Comparison of ENCODE assay signal across 2 cellular contexts in the genomic region with DNA sequence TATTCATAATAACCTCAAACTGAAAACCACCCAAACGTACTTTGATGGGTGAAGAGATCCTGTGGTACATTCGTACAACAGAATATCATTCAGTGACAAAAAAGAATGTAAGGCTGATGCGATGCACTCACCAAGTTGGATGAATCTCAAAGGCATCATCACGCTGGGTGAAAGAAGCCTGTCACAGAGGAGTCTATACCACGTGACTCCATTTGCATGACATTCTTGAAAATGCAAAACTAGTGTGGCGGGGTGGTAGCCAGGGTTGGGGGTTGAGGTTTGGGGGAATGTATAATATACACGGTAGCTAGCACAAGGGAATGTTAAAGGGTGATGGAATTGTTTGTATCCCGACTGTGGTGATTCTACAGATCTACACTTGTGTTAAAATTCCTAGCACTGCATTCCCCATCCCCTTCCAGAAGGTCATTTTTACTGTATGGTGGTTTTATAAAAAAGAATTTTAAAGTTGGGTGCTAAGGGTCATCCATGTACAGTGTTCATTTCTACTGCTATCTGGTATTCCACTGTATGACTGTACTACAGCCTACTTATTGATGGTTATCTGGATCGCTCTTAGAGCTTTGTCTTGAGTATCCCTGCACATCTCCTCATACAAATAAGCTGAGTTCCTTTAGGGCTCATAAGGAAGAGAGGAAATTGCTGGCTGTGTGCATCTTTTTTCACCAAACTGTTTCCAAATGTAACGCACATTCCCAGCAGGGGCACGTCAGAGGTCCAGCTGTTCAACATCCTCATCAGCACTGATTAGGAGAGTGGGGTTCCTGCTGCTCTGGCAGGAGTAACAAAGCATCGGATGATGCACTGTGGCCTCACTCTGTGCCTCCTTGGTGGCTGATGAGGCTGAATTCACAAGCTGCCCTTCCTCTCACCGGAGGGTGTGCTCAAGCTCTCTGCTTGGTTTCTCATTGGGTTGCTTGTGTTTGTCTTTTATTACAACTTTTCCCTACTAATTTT.
TF ChIP-seq lines count a peak whose summit lies in the region.

No MANE protein-coding gene starts in this region.

TF ChIP-seq in HEK293, 187 proteins besides CTCF, POLR2A, EP300 and RAD21:
- TF ChIP-seq ZIC2 (tag by site-specific recombination; IDR thresholded peaks at IDR 0.05), result peak; percentile 90
- TF ChIP-seq ZNF2 (tag by site-specific recombination; IDR thresholded peaks at IDR 0.05), result no peak

TF ChIP-seq in GM12878, 131 proteins besides CTCF, POLR2A, EP300 and RAD21:
- TF ChIP-seq, protein P1, sequence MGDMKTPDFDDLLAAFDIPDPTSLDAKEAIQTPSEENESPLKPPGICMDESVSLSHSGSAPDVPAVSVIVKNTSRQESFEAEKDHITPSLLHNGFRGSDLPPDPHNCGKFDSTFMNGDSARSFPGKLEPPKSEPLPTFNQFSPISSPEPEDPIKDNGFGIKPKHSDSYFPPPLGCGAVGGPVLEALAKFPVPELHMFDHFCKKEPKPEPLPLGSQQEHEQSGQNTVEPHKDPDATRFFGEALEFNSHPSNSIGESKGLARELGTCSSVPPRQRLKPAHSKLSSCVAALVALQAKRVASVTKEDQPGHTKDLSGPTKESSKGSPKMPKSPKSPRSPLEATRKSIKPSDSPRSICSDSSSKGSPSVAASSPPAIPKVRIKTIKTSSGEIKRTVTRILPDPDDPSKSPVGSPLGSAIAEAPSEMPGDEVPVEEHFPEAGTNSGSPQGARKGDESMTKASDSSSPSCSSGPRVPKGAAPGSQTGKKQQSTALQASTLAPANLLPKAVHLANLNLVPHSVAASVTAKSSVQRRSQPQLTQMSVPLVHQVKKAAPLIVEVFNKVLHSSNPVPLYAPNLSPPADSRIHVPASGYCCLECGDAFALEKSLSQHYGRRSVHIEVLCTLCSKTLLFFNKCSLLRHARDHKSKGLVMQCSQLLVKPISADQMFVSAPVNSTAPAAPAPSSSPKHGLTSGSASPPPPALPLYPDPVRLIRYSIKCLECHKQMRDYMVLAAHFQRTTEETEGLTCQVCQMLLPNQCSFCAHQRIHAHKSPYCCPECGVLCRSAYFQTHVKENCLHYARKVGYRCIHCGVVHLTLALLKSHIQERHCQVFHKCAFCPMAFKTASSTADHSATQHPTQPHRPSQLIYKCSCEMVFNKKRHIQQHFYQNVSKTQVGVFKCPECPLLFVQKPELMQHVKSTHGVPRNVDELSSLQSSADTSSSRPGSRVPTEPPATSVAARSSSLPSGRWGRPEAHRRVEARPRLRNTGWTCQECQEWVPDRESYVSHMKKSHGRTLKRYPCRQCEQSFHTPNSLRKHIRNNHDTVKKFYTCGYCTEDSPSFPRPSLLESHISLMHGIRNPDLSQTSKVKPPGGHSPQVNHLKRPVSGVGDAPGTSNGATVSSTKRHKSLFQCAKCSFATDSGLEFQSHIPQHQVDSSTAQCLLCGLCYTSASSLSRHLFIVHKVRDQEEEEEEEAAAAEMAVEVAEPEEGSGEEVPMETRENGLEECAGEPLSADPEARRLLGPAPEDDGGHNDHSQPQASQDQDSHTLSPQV (IDR thresholded peaks at IDR 0.05), result no peak
- TF ChIP-seq, protein P2, sequence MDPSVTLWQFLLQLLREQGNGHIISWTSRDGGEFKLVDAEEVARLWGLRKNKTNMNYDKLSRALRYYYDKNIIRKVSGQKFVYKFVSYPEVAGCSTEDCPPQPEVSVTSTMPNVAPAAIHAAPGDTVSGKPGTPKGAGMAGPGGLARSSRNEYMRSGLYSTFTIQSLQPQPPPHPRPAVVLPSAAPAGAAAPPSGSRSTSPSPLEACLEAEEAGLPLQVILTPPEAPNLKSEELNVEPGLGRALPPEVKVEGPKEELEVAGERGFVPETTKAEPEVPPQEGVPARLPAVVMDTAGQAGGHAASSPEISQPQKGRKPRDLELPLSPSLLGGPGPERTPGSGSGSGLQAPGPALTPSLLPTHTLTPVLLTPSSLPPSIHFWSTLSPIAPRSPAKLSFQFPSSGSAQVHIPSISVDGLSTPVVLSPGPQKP (IDR thresholded peaks at IDR 0.05; ENCODE audit: low read depth, low read length), result no peak
- TF ChIP-seq, protein P3, sequence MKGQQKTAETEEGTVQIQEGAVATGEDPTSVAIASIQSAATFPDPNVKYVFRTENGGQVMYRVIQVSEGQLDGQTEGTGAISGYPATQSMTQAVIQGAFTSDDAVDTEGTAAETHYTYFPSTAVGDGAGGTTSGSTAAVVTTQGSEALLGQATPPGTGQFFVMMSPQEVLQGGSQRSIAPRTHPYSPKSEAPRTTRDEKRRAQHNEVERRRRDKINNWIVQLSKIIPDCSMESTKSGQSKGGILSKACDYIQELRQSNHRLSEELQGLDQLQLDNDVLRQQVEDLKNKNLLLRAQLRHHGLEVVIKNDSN (IDR thresholded peaks at IDR 0.05; ENCODE audit: borderline replicate concordance, extremely low read length, insufficient read depth, low read depth, low read length), result peak; percentile 15
- TF ChIP-seq SMAD1 (IDR thresholded peaks at IDR 0.05; ENCODE audit: low read depth, partially characterized antibody) (no peak), FOXM1 (IDR thresholded peaks at IDR 0.05; ENCODE audit: low read depth, low read length) (no peak)
